Comparison of ENCODE assay signal across 8 cellular contexts in genomic region chr1:30757976-30758688, GRCh38. TPM values are rescaled to one million over a fixed set of nuclear protein-coding genes. Genes with fewer than 3 reads are reported as not detected.
DNase-seq lines count a peak whose midpoint lies in the region; ATAC-seq, FAIRE-seq and TF ChIP-seq lines count a peak whose summit lies in the region.
"Had no signal": no experiment of that assay in that cellular context is flagged by ENCODE, and none has a peak within 500 bp of the region (broad histone marks: within the 10 kb centered on the region; RNA-seq: fewer than 3 reads in every experiment).

No MANE protein-coding gene starts in this region.

- H3K4me1 ChIP-seq in CD4-positive, alpha-beta memory T cell (ENCODE audit: insufficient read depth, low read length), result peaks cover 83% of the 10 kb centered on the region
- H3K4me1 ChIP-seq in K562 (replicated peaks in 1 of 2; ENCODE audit: control insufficient read depth in 2 of 2, insufficient read depth in 2 of 2, low read length in 2 of 2) (peaks cover 63 to 79% of the 10 kb centered on the region in 2 experiments), trophoblast cell (ENCODE audit: control insufficient read depth in 1 of 2, insufficient read depth in 2 of 2, low read length in 2 of 2) (peaks cover 26 to 29% of the 10 kb centered on the region in 2 experiments)

- TF ChIP-seq EP300 in K562 (IDR thresholded peaks at IDR 0.05; ENCODE audit: low read length), result no peak

- POLR2A ChIA-PET in CD4-positive, alpha-beta memory T cell (lab: Charles Lee; ENCODE audit: partially characterized antibody), result interaction anchor here (1.8 to 22.1 kb wide), 5 partner anchors 9 to 25 kb away, joined by 6 to 1160 read pairs (median 17); partner anchors contain the start of gene MATN1
- POLR2A ChIA-PET in K562 (lab: Yijun Ruan, JAX), result interaction anchor here (0.6 to 4.3 kb wide), 11 partner anchors 8 to 1029 kb away, joined by 3 to 22 read pairs (median 4); no protein-coding TSS in a partner anchor

- WGBS in K562 (ENCODE audit: insufficient coverage, low coverage, missing lambda C conversion rate), result 86% methylated on average over 8 of the region's 9 CpGs
- no CpG with 5 or more reads among the region's 9 CpGs for WGBS in trophoblast cell (ENCODE audit: extremely low coverage, insufficient coverage, insufficient read length)

- H3K9me3 Mint-ChIP-seq in CD4-positive, alpha-beta memory T cell, result peaks cover 0 to 2% (median 0%) of the 10 kb centered on the region in 8 donors
- H3K9me3 Mint-ChIP-seq in IgD-negative memory B cell, result no peaks in the 10 kb centered on the region

- peak overlapping the region; percentile 2; the same call in 1 of the 2 replicates for H3K4me2 ChIP-seq in K562 (ENCODE audit: insufficient read depth, low read length)
- H3K4me2 ChIP-seq in trophoblast cell (ENCODE audit: low read length), result no peak overlapping the region

- ATAC-seq in K562 (no peak), HG02642 (IDR thresholded peaks at IDR 0.05; ENCODE audit: poor library complexity, unreplicated experiment) (no peak), GM21717 (IDR thresholded peaks at IDR 0.05; ENCODE audit: unreplicated experiment) (no peak)

- in situ Hi-C loops in K562 (cut with MboI), result no loop called here

- H2BK120ac ChIP-seq in trophoblast cell (ENCODE audit: insufficient read depth, low read length, poor library complexity), result no peak overlapping the region

- intact Hi-C loops in CD4-positive, alpha-beta memory T cell (cut with micrococcal nuclease), result loop anchor here (5.0 to 10.0 kb wide), 2 partner anchors 307 to 1184 kb away; partner anchors contain the start of gene PUM1
- intact Hi-C loops in K562 (cut with micrococcal nuclease), result no loop called here

- TF ChIP-seq POLR2A in K562 (conservative IDR thresholded peaks at IDR 0.05), result no peak

- no peak for FAIRE-seq in K562 (lab: Jason Lieb, UNC)

- TF ChIP-seq CTCF in K562 (IDR thresholded peaks at IDR 0.05 in 2 of 3, conservative IDR thresholded peaks at IDR 0.05 in 1 of 3; ENCODE audit: insufficient read depth in 2 of 3, low read depth in 1 of 3, low read length in 3 of 3), result no peak

- H4K91ac ChIP-seq in trophoblast cell (ENCODE audit: low read depth, low read length), result peak overlapping the region; percentile 73

- no peak overlapping the region for H3K14ac ChIP-seq in trophoblast cell (ENCODE audit: low read length)

- no peak overlapping the region for H4K12ac ChIP-seq in trophoblast cell (ENCODE audit: low read depth, low read length)

- no peak overlapping the region for H2BK12ac ChIP-seq in trophoblast cell (ENCODE audit: low read length)

- no peak for TF ChIP-seq RAD21 in K562 (CRISPR knock-in tag; conservative IDR thresholded peaks at IDR 0.05 in 1 of 2, IDR thresholded peaks at IDR 0.05 in 1 of 2)

- H4K8ac ChIP-seq in trophoblast cell (ENCODE audit: low read depth, low read length), result no peak overlapping the region

- no peak for DNase-seq in CD4-positive, alpha-beta memory T cell
- no peak for DNase-seq in K562 (ENCODE audit: extremely low read depth in 1 of 4, low spot score in 3 of 4)
- DNase-seq in trophoblast cell, result no peak
- no peak for DNase-seq in effector CD8-positive, alpha-beta T cell (lab: John Stamatoyannopoulos, UW)
- DNase-seq: DMS79 had no signal

- peak overlapping the region; percentile 92; the same call in 1 of the 2 replicates for H2AFZ ChIP-seq in K562 (ENCODE audit: low read depth, low read length)
- H2AFZ ChIP-seq in trophoblast cell (ENCODE audit: insufficient read depth, low read length, poor library complexity), result no peak overlapping the region

- peak overlapping the region; percentile 97 to 100 (median 100) for H3K4me3 Mint-ChIP-seq in CD4-positive, alpha-beta memory T cell
- peak overlapping the region; percentile 84 to 100 (median 97) for H3K4me3 Mint-ChIP-seq in IgD-negative memory B cell

- peaks cover 18 to 36% of the 10 kb centered on the region in 2 donors for H3K36me3 Mint-ChIP-seq in CD4-positive, alpha-beta memory T cell
- peaks cover 3% of the 10 kb centered on the region for H3K36me3 Mint-ChIP-seq in IgD-negative memory B cell

- H3K9me1 ChIP-seq in K562 (ENCODE audit: control insufficient read depth, insufficient read depth, low read length), result no peaks in the 10 kb centered on the region

- CTCF ChIA-PET in CD4-positive, alpha-beta memory T cell (lab: Charles Lee; ENCODE audit: partially characterized antibody), result interaction anchor here (1.0 to 18.5 kb wide), 7 partner anchors 8 to 38 kb away, joined by 3 to 270 read pairs (median 11); no protein-coding TSS in a partner anchor
- CTCF ChIA-PET in K562 (lab: Yijun Ruan, JAX; ENCODE audit: low intra/inter-chr PET ratio), result no interaction called here

- no peak overlapping the region for H3K23ac ChIP-seq in trophoblast cell (ENCODE audit: low read length)

- H3K4me3 ChIP-seq in CD4-positive, alpha-beta memory T cell (ENCODE audit: low read length in 2 of 2), result peak overlapping the region; percentile 96
- H3K4me3 ChIP-seq in K562 (no peak overlapping the region), trophoblast cell (ENCODE audit: low read depth, low read length) (no peak overlapping the region)

- peaks cover 10% of the 10 kb centered on the region for H3K79me1 ChIP-seq in trophoblast cell (ENCODE audit: low read length)

- no peaks in the 10 kb centered on the region for H3K9me3 ChIP-seq in CD4-positive, alpha-beta memory T cell (ENCODE audit: control insufficient read depth in 1 of 2, low read length in 2 of 2)
- H3K9me3 ChIP-seq in K562 (replicated peaks; ENCODE audit: control insufficient read depth, insufficient read depth, low read depth, low read length) (no peaks in the 10 kb centered on the region), trophoblast cell (ENCODE audit: insufficient read depth, low read depth, low read length) (peaks cover 3% of the 10 kb centered on the region)

- H3K27ac ChIP-seq in CD4-positive, alpha-beta memory T cell (ENCODE audit: low read depth, low read length), result peak overlapping the region; percentile 92
- peak overlapping the region; percentile 81 for H3K27ac ChIP-seq in K562 (ENCODE audit: extremely low read depth, low read depth, low read length)
- no peak overlapping the region for H3K27ac ChIP-seq in trophoblast cell (ENCODE audit: low read depth, low read length)

- H4K20me1 ChIP-seq in K562 (replicated peaks; ENCODE audit: control insufficient read depth, insufficient read depth, low read length), result no peaks in the 10 kb centered on the region

- peak overlapping the region; percentile 95 to 100 (median 98) for H3K27ac Mint-ChIP-seq in CD4-positive, alpha-beta memory T cell
- peak overlapping the region; percentile 92 to 99 (median 98) for H3K27ac Mint-ChIP-seq in IgD-negative memory B cell

- H3K79me2 ChIP-seq in K562 (ENCODE audit: control insufficient read depth, insufficient read depth, low read length) (peaks cover 21% of the 10 kb centered on the region; the same call in 2 of the 3 replicates), trophoblast cell (ENCODE audit: control insufficient read depth, insufficient read depth, low read length, poor library complexity) (no peaks in the 10 kb centered on the region)

- H3K36me3 ChIP-seq in CD4-positive, alpha-beta memory T cell (ENCODE audit: insufficient read depth, low read length), result no peaks in the 10 kb centered on the region
- no peaks in the 10 kb centered on the region for H3K36me3 ChIP-seq in K562 (ENCODE audit: control insufficient read depth, insufficient read depth, low read length)
- H3K36me3 ChIP-seq in trophoblast cell (ENCODE audit: control insufficient read depth in 1 of 2, insufficient read depth in 2 of 2, low read length in 2 of 2), result no peaks in the 10 kb centered on the region

- no peak overlapping the region for H3K18ac ChIP-seq in trophoblast cell (ENCODE audit: low read length)

- no TSS peak for BruUV-seq in K562 (replicated peaks; lab: Mats Ljungman, UMichigan)

- peaks cover 57 to 99% (median 68%) of the 10 kb centered on the region in 4 donors for H3K4me1 Mint-ChIP-seq in CD4-positive, alpha-beta memory T cell
- H3K4me1 Mint-ChIP-seq in IgD-negative memory B cell, result peaks cover 56 to 63% (median 59%) of the 10 kb centered on the region in 3 donors

- peak overlapping the region; percentile 26 for H2AK5ac ChIP-seq in trophoblast cell (ENCODE audit: low read length)

- no peak overlapping the region for H2BK5ac ChIP-seq in trophoblast cell (ENCODE audit: low read depth, low read length, poor library complexity)

- H3K4ac ChIP-seq in trophoblast cell (ENCODE audit: low read depth, low read length), result no peak overlapping the region

- no peaks in the 10 kb centered on the region for H3K27me3 Mint-ChIP-seq in CD4-positive, alpha-beta memory T cell
- no peaks in the 10 kb centered on the region for H3K27me3 Mint-ChIP-seq in IgD-negative memory B cell

- H3K9ac ChIP-seq in K562 (ENCODE audit: insufficient read depth in 1 of 2, low read depth in 2 of 2, low read length in 2 of 2), result peak overlapping the region; percentile 2 to 85; a peak in 3 of 4 replicates
- H3K9ac ChIP-seq in trophoblast cell (ENCODE audit: low read length), result no peak overlapping the region

- H3K27me3 ChIP-seq in CD4-positive, alpha-beta memory T cell (ENCODE audit: insufficient read depth, low read length), result no peaks in the 10 kb centered on the region
- H3K27me3 ChIP-seq in K562 (ENCODE audit: control insufficient read depth in 2 of 2, insufficient read depth in 2 of 2, low read length in 2 of 2) (no peaks in the 10 kb centered on the region), trophoblast cell (ENCODE audit: insufficient read depth, low read length) (no peaks in the 10 kb centered on the region)

RNA-seq across cellular contexts. Expression of gene LAPTM5, which starts 0.6 kb away (rescaled TPM):
- total RNA-seq in CD4-positive, alpha-beta memory T cell, result 100 to 1,000 TPM; 587 to 608 TPM
- 100 to 1,000 TPM; 563 to 851 TPM for polyA plus RNA-seq in CD4-positive, alpha-beta memory T cell
- polyA plus RNA-seq in IgD-negative memory B cell (1,002 TPM), K562 (2011; rRNA removed) (42.5 and 418 TPM in 2 replicates), K562 (2014; fragmentation: Illumina TruSeq; extraction: Trizol) (44.5 and 47.3 TPM in 2 replicates), K562 (2014; fragmentation: Nextera tagmentation; extraction: Ambion mirVana) (1 to 10 TPM; 2.4 to 4.8 TPM), K562 (2014; rRNA removed) (20.3 and 22.2 TPM in 2 replicates)
- 11.2 and 16.2 TPM in 2 replicates for total RNA-seq in K562 (2011; cell fraction: chromatin; rRNA removed; ENCODE audit: low replicate concordance)
- 19.8 and 22.9 TPM in 2 replicates for total RNA-seq in K562 (2011; cell fraction: nucleolus; rRNA removed)
- 20.3 and 27.1 TPM in 2 replicates for total RNA-seq in K562 (2011; cell fraction: nucleoplasm; rRNA removed)
- total RNA-seq in K562 (2014; rRNA removed) (10.7 and 12.3 TPM in 2 replicates), K562 (2014; rRNA removed; fragmentation: Illumina TruSeq; extraction: Trizol) (11.7 and 13.2 TPM in 2 replicates), K562 (2015; rRNA removed; fragmentation: Illumina TruSeq; extraction: Trizol) (44.3 and 44.7 TPM in 2 replicates), K562 (2021) (30.3 and 33.8 TPM in 2 replicates)
- polyA plus RNA-seq in K562 (2011; cell fraction: cytosol; rRNA removed), result 103 and 599 TPM in 2 replicates
- polyA plus RNA-seq in K562 (2011; cell fraction: nucleus; rRNA removed), result 41.2 and 275 TPM in 2 replicates
- polyA plus RNA-seq in K562 (2012), result 63.5 and 133 TPM in 2 replicates
- 72.1 and 524 TPM in 2 replicates for polyA minus RNA-seq in K562 (2011; rRNA and poly(A)+ RNA removed)
- 41.0 and 310 TPM in 2 replicates for polyA minus RNA-seq in K562 (2011; cell fraction: cytosol; rRNA and poly(A)+ RNA removed)
- 7.7 and 80.9 TPM in 2 replicates for polyA minus RNA-seq in K562 (2011; cell fraction: nucleus; rRNA and poly(A)+ RNA removed)
- 0.30 and 0.33 TPM in 2 replicates for polyA plus RNA-seq in trophoblast cell (2013)

RNA-seq across cellular contexts. Expression of gene MATN1, which starts 34.7 kb away (rescaled TPM):
- under 1 TPM in 1 of 2 experiments, not detected in 1; 0.12 TPM for total RNA-seq in CD4-positive, alpha-beta memory T cell
- polyA plus RNA-seq in CD4-positive, alpha-beta memory T cell, result 1 to 10 TPM in 1 of 2 donors, under 1 TPM in 1; 0.53 to 1.2 TPM
- not detected for polyA plus RNA-seq in IgD-negative memory B cell
- total RNA-seq in K562 (2011; cell fraction: chromatin; rRNA removed; ENCODE audit: low replicate concordance), result 2.0 and 5.9 TPM in 2 replicates
- 4.5 and 5.4 TPM in 2 replicates for total RNA-seq in K562 (2011; cell fraction: nucleolus; rRNA removed)
- total RNA-seq in K562 (2011; cell fraction: nucleoplasm; rRNA removed), result 2.7 and 4.0 TPM in 2 replicates
- total RNA-seq in K562 (2014; rRNA removed), result 1.8 and 1.9 TPM in 2 replicates
- 0.45 and 0.51 TPM in 2 replicates for total RNA-seq in K562 (2014; rRNA removed; fragmentation: Illumina TruSeq; extraction: Trizol)
- 0.79 and 1.2 TPM in 2 replicates for total RNA-seq in K562 (2015; rRNA removed; fragmentation: Illumina TruSeq; extraction: Trizol)
- 1.8 and 2.3 TPM in 2 replicates for total RNA-seq in K562 (2021)
- polyA plus RNA-seq in K562 (2011; rRNA removed), result 0.89 and 1.5 TPM in 2 replicates
- 0.78 and 2.4 TPM in 2 replicates for polyA plus RNA-seq in K562 (2011; cell fraction: cytosol; rRNA removed)
- 3.5 and 9.8 TPM in 2 replicates for polyA plus RNA-seq in K562 (2011; cell fraction: nucleus; rRNA removed)
- 1.9 and 2.4 TPM in 2 replicates for polyA plus RNA-seq in K562 (2012)
- polyA plus RNA-seq in K562 (2014; fragmentation: Illumina TruSeq; extraction: Trizol), result 1.1 and 1.6 TPM in 2 replicates
- polyA plus RNA-seq in K562 (2014; fragmentation: Nextera tagmentation; extraction: Ambion mirVana), result under 1 TPM; 0.10 to 0.18 TPM
- polyA plus RNA-seq in K562 (2014; rRNA removed), result 1.6 and 3.6 TPM in 2 replicates
- polyA minus RNA-seq in K562 (2011; rRNA and poly(A)+ RNA removed), result 0.48 and 0.88 TPM in 2 replicates
- 1.4 and 1.6 TPM in 2 replicates for polyA minus RNA-seq in K562 (2011; cell fraction: cytosol; rRNA and poly(A)+ RNA removed)
- polyA minus RNA-seq in K562 (2011; cell fraction: nucleus; rRNA and poly(A)+ RNA removed), result 1.4 and 3.4 TPM in 2 replicates
- 0.04 and 0.10 TPM in 2 replicates for polyA plus RNA-seq in trophoblast cell (2013)

Comparison
In these comparisons a context has a peak if more than half of its experiments do, and no peak if none do; other contexts are left out.
1. H3K4me3 ChIP-seq: peak in CD4-positive, alpha-beta memory T cell (2 of 2); none in K562 (single experiment) and trophoblast cell (single experiment).